Comparison of ENCODE assay signal across 8 cellular contexts in genomic region chr2:219002395-219003266, GRCh38. TPM values are rescaled to one million over a fixed set of nuclear protein-coding genes. Genes with fewer than 3 reads are reported as not detected.
DNase-seq lines count a peak whose midpoint lies in the region; ATAC-seq lines count a peak whose summit lies in the region.

No MANE protein-coding gene starts in this region.

- H3K36me3 Mint-ChIP-seq in CD4-positive, alpha-beta memory T cell, result no peaks in the 10 kb centered on the region
- peaks cover 1% of the 10 kb centered on the region for H3K36me3 Mint-ChIP-seq in IgD-negative memory B cell
- peaks cover 13% of the 10 kb centered on the region for H3K36me3 Mint-ChIP-seq in T-helper 17 cell (ENCODE audit: low read depth)

- H3K27ac ChIP-seq in CD4-positive, alpha-beta memory T cell (ENCODE audit: low read depth, low read length), result no peak overlapping the region
- H3K27ac ChIP-seq in duodenal mucosa (ENCODE audit: low read depth, low read length), result peak overlapping the region; percentile 50

- H3K9ac ChIP-seq in duodenal mucosa (ENCODE audit: low read depth in 1 of 2, low read length in 2 of 2), result peak overlapping the region; percentile 48 to 57

- peaks cover 0 to 3% (median 0%) of the 10 kb centered on the region in 8 donors for H3K9me3 Mint-ChIP-seq in CD4-positive, alpha-beta memory T cell
- no peaks in the 10 kb centered on the region for H3K9me3 Mint-ChIP-seq in IgD-negative memory B cell

- H3K4me3 Mint-ChIP-seq in CD4-positive, alpha-beta memory T cell, result peak overlapping the region; percentile 51 to 84 (median 72)
- H3K4me3 Mint-ChIP-seq in IgD-negative memory B cell, result peak overlapping the region in 3 of 4 donors; percentile 78 to 93 (median 84)
- peak overlapping the region; percentile 87 for H3K4me3 Mint-ChIP-seq in T-helper 17 cell

- POLR2A ChIA-PET in CD4-positive, alpha-beta memory T cell (lab: Charles Lee; ENCODE audit: partially characterized antibody), result no interaction called here

- no peaks in the 10 kb centered on the region for H3K9me3 ChIP-seq in CD4-positive, alpha-beta memory T cell (ENCODE audit: control insufficient read depth in 1 of 2, low read length in 2 of 2)
- no peaks in the 10 kb centered on the region for H3K9me3 ChIP-seq in T-helper 17 cell (ENCODE audit: control insufficient read depth, low read length, poor library complexity, severe bottlenecking)
- H3K9me3 ChIP-seq in duodenal mucosa (ENCODE audit: control insufficient read depth in 1 of 2, low read length in 2 of 2), result no peaks in the 10 kb centered on the region

- peaks cover 47 to 60% of the 10 kb centered on the region in 2 donors for H3K27me3 Mint-ChIP-seq in CD4-positive, alpha-beta memory T cell
- H3K27me3 Mint-ChIP-seq in IgD-negative memory B cell (peaks cover 58% of the 10 kb centered on the region), T-helper 17 cell (peaks cover 77% of the 10 kb centered on the region)

- CTCF ChIA-PET in CD4-positive, alpha-beta memory T cell (lab: Charles Lee; ENCODE audit: partially characterized antibody), result interaction anchor here (0.9 to 1.4 kb wide), 5 partner anchors 22 to 156 kb away, joined by 3 to 7 read pairs (median 3); no protein-coding TSS in a partner anchor

- H3K36me3 ChIP-seq in CD4-positive, alpha-beta memory T cell (ENCODE audit: insufficient read depth, low read length), result no peaks in the 10 kb centered on the region
- no peaks in the 10 kb centered on the region for H3K36me3 ChIP-seq in duodenal mucosa (ENCODE audit: control insufficient read depth in 1 of 2, insufficient read depth in 2 of 2, low read length in 2 of 2)

- peaks cover 41% of the 10 kb centered on the region for H3K27me3 ChIP-seq in CD4-positive, alpha-beta memory T cell (ENCODE audit: insufficient read depth, low read length)
- peaks cover 54 to 56% of the 10 kb centered on the region in 2 donors for H3K27me3 ChIP-seq in duodenal mucosa (ENCODE audit: control insufficient read depth in 1 of 2, insufficient read depth in 2 of 2, low read length in 2 of 2)

- H3K4me1 ChIP-seq in CD4-positive, alpha-beta memory T cell (ENCODE audit: insufficient read depth, low read length), result peaks cover 20% of the 10 kb centered on the region
- peaks cover 9 to 19% of the 10 kb centered on the region in 2 donors for H3K4me1 ChIP-seq in duodenal mucosa (ENCODE audit: control insufficient read depth in 1 of 2, insufficient read depth in 2 of 2, low read length in 2 of 2)

- peaks cover 6 to 18% (median 10%) of the 10 kb centered on the region in 4 donors for H3K4me1 Mint-ChIP-seq in CD4-positive, alpha-beta memory T cell
- H3K4me1 Mint-ChIP-seq in IgD-negative memory B cell, result peaks cover 0 to 7% (median 7%) of the 10 kb centered on the region in 3 donors
- H3K4me1 Mint-ChIP-seq in T-helper 17 cell, result peaks cover 20% of the 10 kb centered on the region

- no peak overlapping the region for H3K27ac Mint-ChIP-seq in CD4-positive, alpha-beta memory T cell
- H3K27ac Mint-ChIP-seq in IgD-negative memory B cell (no peak overlapping the region), T-helper 17 cell (no peak overlapping the region)

- ATAC-seq in T-helper 17 cell (peak; percentile 67), GM18861 (IDR thresholded peaks at IDR 0.05; ENCODE audit: unreplicated experiment) (no peak)

- intact Hi-C loops in CD4-positive, alpha-beta memory T cell (cut with micrococcal nuclease), result loop anchor here (2.0 kb wide), 2 partner anchors 22 to 150 kb away; no protein-coding TSS in a partner anchor

- H3K4me3 ChIP-seq in CD4-positive, alpha-beta memory T cell (ENCODE audit: low read length in 2 of 2), result peak overlapping the region in 1 of 2 donors; percentile 32
- peak overlapping the region; percentile 57 to 61 for H3K4me3 ChIP-seq in duodenal mucosa (ENCODE audit: low read depth in 1 of 2, low read length in 2 of 2)

- DNase-seq in CD4-positive, alpha-beta memory T cell, result peak; percentile 37 to 65 (median 44)
- DNase-seq in T-helper 17 cell (peak; percentile 31 to 41 (median 34)), mucosa of gallbladder (ENCODE audit: low spot score) (peak; percentile 46), NK-92 (lab: John Stamatoyannopoulos, UW; ENCODE audit: unreplicated experiment) (no peak), SIG-M5 treated with dmso at 0.1 percent for 504 hours (lab: John Stamatoyannopoulos, UW; ENCODE audit: unreplicated experiment) (no peak)

RNA-seq across cellular contexts. Expression of gene CRYBA2, which starts 9.4 kb away (rescaled TPM):
- not detected for total RNA-seq in CD4-positive, alpha-beta memory T cell
- not detected for polyA plus RNA-seq in CD4-positive, alpha-beta memory T cell
- not detected for polyA plus RNA-seq in IgD-negative memory B cell
- total RNA-seq in T-helper 17 cell (not detected), mucosa of gallbladder (not detected)

RNA-seq across cellular contexts. Expression of gene FEV, which starts 17.6 kb away (rescaled TPM):
- total RNA-seq in CD4-positive, alpha-beta memory T cell, result not detected
- polyA plus RNA-seq in CD4-positive, alpha-beta memory T cell, result not detected
- not detected for polyA plus RNA-seq in IgD-negative memory B cell
- total RNA-seq in T-helper 17 cell (not detected), mucosa of gallbladder (not detected)

RNA-seq across cellular contexts. Expression of gene CFAP65, which starts 38.7 kb away (rescaled TPM):
- total RNA-seq in CD4-positive, alpha-beta memory T cell, result not detected
- not detected for polyA plus RNA-seq in CD4-positive, alpha-beta memory T cell
- not detected for polyA plus RNA-seq in IgD-negative memory B cell
- not detected for total RNA-seq in T-helper 17 cell
- total RNA-seq in mucosa of gallbladder, result 0.29 TPM

RNA-seq across cellular contexts. Expression of gene CDK5R2, which starts 43.2 kb away (rescaled TPM):
- total RNA-seq in CD4-positive, alpha-beta memory T cell, result not detected
- polyA plus RNA-seq in CD4-positive, alpha-beta memory T cell, result not detected
- polyA plus RNA-seq in IgD-negative memory B cell, result not detected
- total RNA-seq in T-helper 17 cell, result not detected
- total RNA-seq in mucosa of gallbladder, result 0.14 TPM

RNA-seq across cellular contexts. Expression of gene IHH, which starts 58.1 kb away (rescaled TPM):
- total RNA-seq in CD4-positive, alpha-beta memory T cell, result under 1 TPM in 1 of 2 experiments, not detected in 1; 0.17 TPM
- polyA plus RNA-seq in CD4-positive, alpha-beta memory T cell, result not detected
- not detected for polyA plus RNA-seq in IgD-negative memory B cell
- not detected for total RNA-seq in T-helper 17 cell
- 12.8 TPM for total RNA-seq in mucosa of gallbladder

Comparison
In these comparisons a context has a peak if more than half of its experiments do, and no peak if none do; other contexts are left out.
1. DNase-seq: peak in CD4-positive, alpha-beta memory T cell (5 of 5), T-helper 17 cell (3 of 3) and mucosa of gallbladder (single experiment); none in NK-92 (single experiment) and SIG-M5 treated with dmso at 0.1 percent for 504 hours (single experiment).
2. Peak in every context shown above with its lines, with median percentiles within 50 percentile points of each other: H3K4me3 Mint-ChIP-seq.